12 cellular contexts compared by ENCODE assay signal in the genomic region with DNA sequence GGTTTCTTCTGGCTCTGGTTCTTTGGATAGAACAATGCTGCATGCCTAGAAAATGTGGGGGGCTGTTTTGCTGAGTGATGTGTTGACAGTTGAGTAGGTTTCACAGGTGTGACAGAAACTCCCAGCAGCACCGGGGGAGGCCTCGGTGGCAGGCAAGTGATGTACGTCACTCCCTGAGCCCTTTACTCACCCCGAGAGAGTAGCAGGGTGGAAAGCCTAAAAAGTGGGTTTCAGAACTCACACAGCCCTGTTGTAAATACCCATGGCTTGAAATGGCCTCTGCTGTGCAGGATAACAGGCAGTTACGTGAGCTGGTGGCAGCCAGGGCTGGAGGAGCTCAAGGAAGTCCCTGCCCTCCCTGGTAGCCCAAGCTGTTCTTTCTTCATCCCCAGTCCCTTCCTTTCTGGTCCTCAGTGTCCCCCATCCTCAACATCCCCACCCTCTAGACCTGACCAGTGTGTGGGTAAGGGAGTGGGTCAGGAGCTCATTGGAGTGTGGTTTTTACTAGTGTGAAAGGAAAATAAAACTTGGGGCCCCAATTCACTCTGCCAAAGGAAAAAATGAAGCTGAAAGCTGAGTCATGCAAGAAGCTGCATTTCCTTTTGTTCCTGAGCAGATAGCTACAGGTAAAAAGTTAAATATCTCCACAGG.
DNase-seq lines count a peak whose midpoint lies in the region; ATAC-seq and TF ChIP-seq lines count a peak whose summit lies in the region.
"Had no signal": no experiment of that assay in that cellular context is flagged by ENCODE, and none has a peak within 500 bp of the region (broad histone marks: within the 10 kb centered on the region; RNA-seq: fewer than 3 reads in every experiment).

No MANE protein-coding gene starts in this region.

- H3K4me3 Mint-ChIP-seq in activated CD8-positive, alpha-beta memory T cell treated with anti-CD3 and anti-CD28 coated beads, Interleukin-2, amount 10 ng/mL, durations not matched to agents 7 days and 5 days = no peak overlapping the region
- H3K4me3 Mint-ChIP-seq: activated B cell treated with CpG ODN at 0.5 μM for 24 hours had no signal

- CTCF ChIA-PET in activated CD8-positive, alpha-beta memory T cell treated with anti-CD3 and anti-CD28 coated beads, Interleukin-2, amount 10 ng/mL, durations not matched to agents 7 days and 5 days (lab: Charles Lee) = no interaction called here

- DNase-seq in GM13976 (ENCODE audit: low spot score) (peak; percentile 16), GM20000 (ENCODE audit: low spot score) (peak; percentile 10), NCI-H69 (lab: John Stamatoyannopoulos, UW) (peak; percentile 77), iPS-NIHi7 (ENCODE audit: extremely low spot score) (peak; percentile 31), COLO829 (ENCODE audit: low spot score) (no peak), NCI-H2107 treated with DMSO at 0.1 percent for 48 hours (lab: John Stamatoyannopoulos, UW; ENCODE audit: unreplicated experiment) (no peak), epidermal melanocyte (ENCODE audit: insufficient read length, low spot score) (no peak)
- no peak for DNase-seq in activated CD8-positive, alpha-beta memory T cell treated with anti-CD3 and anti-CD28 coated beads, Interleukin-2, amount 10 ng/mL, durations not matched to agents 7 days and 5 days
- DNase-seq: activated B cell treated with CpG ODN at 0.5 μM for 24 hours, NCI-H1417 treated with DMSO at 0.1 percent for 48 hours, NCI-H524 had no signal

- H3K36me3 Mint-ChIP-seq in activated CD8-positive, alpha-beta memory T cell treated with anti-CD3 and anti-CD28 coated beads, Interleukin-2, amount 10 ng/mL, durations not matched to agents 7 days and 5 days = no peaks in the 10 kb centered on the region

- H3K4me1 Mint-ChIP-seq in activated CD8-positive, alpha-beta memory T cell treated with anti-CD3 and anti-CD28 coated beads, Interleukin-2, amount 10 ng/mL, durations not matched to agents 7 days and 5 days = no peaks in the 10 kb centered on the region
- H3K4me1 Mint-ChIP-seq: activated B cell treated with CpG ODN at 0.5 μM for 24 hours had no signal

- ATAC-seq in activated CD8-positive, alpha-beta memory T cell treated with anti-CD3 and anti-CD28 coated beads, Interleukin-2, amount 10 ng/mL, durations not matched to agents 7 days and 5 days = no peak
- ATAC-seq: sciatic nerve had no signal

- no peak overlapping the region for H3K27ac Mint-ChIP-seq in activated CD8-positive, alpha-beta memory T cell treated with anti-CD3 and anti-CD28 coated beads, Interleukin-2, amount 10 ng/mL, durations not matched to agents 7 days and 5 days
- H3K27ac Mint-ChIP-seq: activated B cell treated with CpG ODN at 0.5 μM for 24 hours had no signal

- in situ Hi-C loops in GM13976 (cut with MboI; ENCODE audit: low sequenced_read_pairs, unreplicated experiment) = no loop called here

- TF ChIP-seq CTCF in GM13976 (IDR thresholded peaks at IDR 0.05; ENCODE audit: borderline replicate concordance, control extremely low read depth, extremely low read depth, insufficient read depth, missing control alignments) (no peak), GM20000 (IDR thresholded peaks at IDR 0.05; ENCODE audit: extremely low read depth, missing control alignments) (no peak)

- no peaks in the 10 kb centered on the region for H3K27me3 Mint-ChIP-seq in activated CD8-positive, alpha-beta memory T cell treated with anti-CD3 and anti-CD28 coated beads, Interleukin-2, amount 10 ng/mL, durations not matched to agents 7 days and 5 days
- H3K27me3 Mint-ChIP-seq: activated B cell treated with CpG ODN at 0.5 μM for 24 hours had no signal

- peaks cover 4% of the 10 kb centered on the region for H3K9me3 Mint-ChIP-seq in activated CD8-positive, alpha-beta memory T cell treated with anti-CD3 and anti-CD28 coated beads, Interleukin-2, amount 10 ng/mL, durations not matched to agents 7 days and 5 days (ENCODE audit: low read depth)
- H3K9me3 Mint-ChIP-seq: activated B cell treated with CpG ODN at 0.5 μM for 24 hours had no signal

Comparison
In these comparisons a context has a peak if more than half of its experiments do, and no peak if none do; other contexts are left out.
1. DNase-seq: peak in GM13976 (single experiment), GM20000 (single experiment), NCI-H69 (single experiment) and iPS-NIHi7 (single experiment); none in COLO829 (single experiment), NCI-H2107 treated with DMSO at 0.1 percent for 48 hours (single experiment), epidermal melanocyte (single experiment) and activated CD8-positive, alpha-beta memory T cell treated with anti-CD3 and anti-CD28 coated beads, Interleukin-2, amount 10 ng/mL, durations not matched to agents 7 days and 5 days (single experiment).